15 cellular contexts compared by ENCODE assay signal in the genomic region with DNA sequence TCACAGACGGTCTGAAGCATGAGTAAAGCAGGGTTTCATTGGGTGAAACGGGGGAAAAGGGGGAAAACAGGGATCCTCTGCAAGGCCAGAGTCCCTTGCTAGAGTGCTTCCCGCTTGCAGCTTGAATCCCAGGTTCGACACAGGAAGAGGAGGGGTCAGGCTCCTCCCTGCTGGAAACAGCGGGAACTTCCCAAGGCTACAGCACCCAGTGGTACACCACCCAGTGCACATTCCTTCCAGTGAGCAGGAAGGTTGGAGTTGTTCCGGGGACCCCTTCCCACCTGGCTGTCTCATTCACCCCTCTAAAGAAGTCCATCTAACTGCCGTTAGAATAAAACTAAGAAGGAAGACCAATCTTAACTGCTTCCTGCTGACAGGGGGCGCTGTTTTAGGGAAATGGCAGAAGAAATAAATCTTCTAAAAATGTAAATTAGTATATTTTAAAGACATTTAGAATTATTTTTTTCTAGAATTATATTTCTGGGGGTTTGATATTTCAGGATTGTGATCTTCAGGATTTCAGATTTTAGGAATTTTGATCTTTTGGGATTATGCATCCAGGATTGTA.
A peak's percentile ranks its signal among the peaks of the same experiment; 100 is the strongest.
DNase-seq lines count a peak whose midpoint lies in the region; ATAC-seq and TF ChIP-seq lines count a peak whose summit lies in the region.
"Had no signal": no experiment of that assay in that cellular context is flagged by ENCODE, and none has a peak within 500 bp of the region (broad histone marks: within the 10 kb centered on the region; RNA-seq: fewer than 3 reads in every experiment).

No MANE protein-coding gene starts in this region.

- no peaks in the 10 kb centered on the region for H3K36me3 Mint-ChIP-seq in activated T-cell treated with anti-CD3 and anti-CD28 coated beads, Interleukin-2, amount 50 U/mL, for 72 hours (ENCODE audit: insufficient read depth in 2 of 2)
- H3K36me3 Mint-ChIP-seq in endodermal cell (ENCODE audit: low read depth) = no peaks in the 10 kb centered on the region

- no peak overlapping the region for H3K4me2 ChIP-seq in smooth muscle cell

- peaks cover 15% of the 10 kb centered on the region for H3K27me3 Mint-ChIP-seq in activated T-cell treated with anti-CD3 and anti-CD28 coated beads, Interleukin-2, amount 50 U/mL, for 72 hours (ENCODE audit: low read depth)
- no peaks in the 10 kb centered on the region for H3K27me3 Mint-ChIP-seq in endodermal cell (ENCODE audit: insufficient read depth)

- H3K4me3 ChIP-seq in endodermal cell (ENCODE audit: low read length) = no peak overlapping the region
- no peak overlapping the region for H3K4me3 ChIP-seq in smooth muscle cell
- H3K4me3 ChIP-seq in mucosa of descending colon = no peak overlapping the region

- H4K20me1 ChIP-seq in smooth muscle cell (ENCODE audit: low read depth) = no peaks in the 10 kb centered on the region

- H3K79me2 ChIP-seq in smooth muscle cell (ENCODE audit: low read depth) = no peaks in the 10 kb centered on the region

- no peak overlapping the region for H2AFZ ChIP-seq in smooth muscle cell (ENCODE audit: low read depth)

- H3K9me3 Mint-ChIP-seq in activated T-cell treated with anti-CD3 and anti-CD28 coated beads, Interleukin-2, amount 50 U/mL, for 72 hours = peaks cover 0 to 3% of the 10 kb centered on the region in 2 donors
- no peaks in the 10 kb centered on the region for H3K9me3 Mint-ChIP-seq in endodermal cell
- H3K9me3 Mint-ChIP-seq: natural killer cell had no signal

- no peak overlapping the region for H3K27ac Mint-ChIP-seq in activated T-cell treated with anti-CD3 and anti-CD28 coated beads, Interleukin-2, amount 50 U/mL, for 72 hours
- no peak overlapping the region for H3K27ac Mint-ChIP-seq in endodermal cell
- H3K27ac Mint-ChIP-seq: natural killer cell had no signal

- H3F3A ChIP-seq in smooth muscle cell (ENCODE audit: low read depth) = no peaks in the 10 kb centered on the region

- H3K27me3 ChIP-seq in endodermal cell (ENCODE audit: control insufficient read depth, insufficient read depth, low read length, poor library complexity, severe bottlenecking) = no peaks in the 10 kb centered on the region
- no peaks in the 10 kb centered on the region for H3K27me3 ChIP-seq in smooth muscle cell (ENCODE audit: low read depth)

- H3K27ac ChIP-seq in endodermal cell (ENCODE audit: low read depth, low read length) (no peak overlapping the region), smooth muscle cell (ENCODE audit: low read depth) (no peak overlapping the region)

- H3K4me1 ChIP-seq in endodermal cell (ENCODE audit: control insufficient read depth, insufficient read depth, low read length) (no peaks in the 10 kb centered on the region), smooth muscle cell (ENCODE audit: low read depth) (no peaks in the 10 kb centered on the region), mucosa of descending colon (ENCODE audit: low read depth) (no peaks in the 10 kb centered on the region)

- 92 to 100% methylated on average over 1 to 8 of the region's 8 CpGs for WGBS in endodermal cell (ENCODE audit: insufficient coverage in 1 of 2, insufficient read length in 1 of 2), 2 experiments
- 91% methylated on average over 8 of the region's 8 CpGs for WGBS in smooth muscle cell (ENCODE audit: low lambda C conversion rate)

- intact Hi-C loops in mucosa of descending colon (cut with DNase I, micrococcal nuclease) = no loop called here

- no peak overlapping the region for H3K9ac ChIP-seq in endodermal cell (ENCODE audit: extremely low read depth, low read length, poor library complexity, severe bottlenecking)
- H3K9ac ChIP-seq in smooth muscle cell (ENCODE audit: low read depth) = no peak overlapping the region

- H3K4me1 Mint-ChIP-seq in activated T-cell treated with anti-CD3 and anti-CD28 coated beads, Interleukin-2, amount 50 U/mL, for 72 hours (ENCODE audit: low read depth) = peaks cover 14% of the 10 kb centered on the region
- H3K4me1 Mint-ChIP-seq in endodermal cell = no peaks in the 10 kb centered on the region
- H3K4me1 Mint-ChIP-seq: natural killer cell had no signal

- TF ChIP-seq CTCF in endodermal cell (conservative IDR thresholded peaks at IDR 0.05) = peak; percentile 69
- TF ChIP-seq CTCF in smooth muscle cell (IDR thresholded peaks at IDR 0.05; ENCODE audit: borderline replicate concordance, insufficient read depth, poor library complexity, severe bottlenecking) = peak; percentile 32
- no peak for TF ChIP-seq CTCF in mucosa of descending colon (IDR thresholded peaks at IDR 0.05)

- H3K9me3 ChIP-seq in endodermal cell (ENCODE audit: control insufficient read depth, low read length) = no peaks in the 10 kb centered on the region
- H3K9me3 ChIP-seq in smooth muscle cell (replicated peaks; ENCODE audit: low read depth) = no peaks in the 10 kb centered on the region
- H3K9me3 ChIP-seq in mucosa of descending colon = no peaks in the 10 kb centered on the region

- H3K36me3 ChIP-seq in endodermal cell (ENCODE audit: control insufficient read depth, insufficient read depth, low read length) (no peaks in the 10 kb centered on the region), smooth muscle cell (ENCODE audit: low read depth) (no peaks in the 10 kb centered on the region), mucosa of descending colon (ENCODE audit: low read depth) (no peaks in the 10 kb centered on the region)

- DNase-seq in activated T-cell treated with anti-CD3 and anti-CD28 coated beads, Interleukin-2, amount 50 U/mL, for 72 hours = peak; percentile 2 to 5
- no peak for DNase-seq in activated T-cell treated with anti-CD3 and anti-CD28 coated beads, Interleukin-2, amount 50 U/mL, for 1 hour
- DNase-seq in NAMALWA (ENCODE audit: low spot score) (peak; percentile 20), endodermal cell (peak; percentile 45), smooth muscle cell (lab: John Stamatoyannopoulos, UW; ENCODE audit: unreplicated experiment) (no peak), ureter (ENCODE audit: low spot score) (no peak), mucosa of descending colon (no peak)
- DNase-seq: amygdala, HCEC 1CT, natural killer cell, NCI-H1436 treated with DMSO at 0.1 percent for 48 hours, NCI-H526, SIG-M5, trophoblast cell had no signal

- no peak overlapping the region for H3K4me3 Mint-ChIP-seq in activated T-cell treated with anti-CD3 and anti-CD28 coated beads, Interleukin-2, amount 50 U/mL, for 72 hours
- no peak overlapping the region for H3K4me3 Mint-ChIP-seq in endodermal cell
- H3K4me3 Mint-ChIP-seq: natural killer cell had no signal

- no peak for ATAC-seq in activated T-cell treated with anti-CD3 and anti-CD28 coated beads, Interleukin-2, amount 50 U/mL, for 72 hours (replicated peaks in 1 of 2)
- no peak for ATAC-seq in mucosa of descending colon
- ATAC-seq in GM21576 (IDR thresholded peaks at IDR 0.05; ENCODE audit: unreplicated experiment) = no peak
- ATAC-seq: natural killer cell had no signal

Comparison
In these comparisons a context has a peak if more than half of its experiments do, and no peak if none do; other contexts are left out.
1. DNase-seq: peak in activated T-cell treated with anti-CD3 and anti-CD28 coated beads, Interleukin-2, amount 50 U/mL, for 72 hours (2 of 2), NAMALWA (single experiment) and endodermal cell (single experiment); none in activated T-cell treated with anti-CD3 and anti-CD28 coated beads, Interleukin-2, amount 50 U/mL, for 1 hour (single experiment), smooth muscle cell (single experiment), ureter (single experiment) and mucosa of descending colon (0 of 3).